ENCODE assay signal across 24 cellular contexts in genomic region chr1:109724933-109725332, GRCh38. TPM values are rescaled to one million over a fixed set of nuclear protein-coding genes. Genes with fewer than 3 reads are reported as not detected.
DNase-seq lines count a peak whose midpoint lies in the region; ATAC-seq, FAIRE-seq and TF ChIP-seq lines count a peak whose summit lies in the region.
"Had no signal": no experiment of that assay in that cellular context is flagged by ENCODE, and none has a peak within 500 bp of the region (broad histone marks: within the 10 kb centered on the region; RNA-seq: fewer than 3 reads in every experiment).

No MANE protein-coding gene starts in this region.

- no peak for TF ChIP-seq CTCF in HepG2 (CRISPR knock-in tag; IDR thresholded peaks at IDR 0.05)
- no peak for TF ChIP-seq CTCF in right lobe of liver (IDR thresholded peaks at IDR 0.05)
- no peak for TF ChIP-seq CTCF in stomach (IDR thresholded peaks at IDR 0.05)

- BruUV-seq in HepG2 (replicated peaks; lab: Mats Ljungman, UMichigan): no TSS peak

- H3K9me3 ChIP-seq in HepG2 (ENCODE audit: low read length) (no peaks in the 10 kb centered on the region), right lobe of liver (no peaks in the 10 kb centered on the region), stomach (no peaks in the 10 kb centered on the region)

- in situ Hi-C loops in HepG2 (cut with HindIII; ENCODE audit: extremely low pct_ligation_motif_present, low pct_unique_long_range_greater_than_20kb): no loop called here

- H3K9ac ChIP-seq in HepG2 (ENCODE audit: insufficient read depth, low read depth, low read length): no peak overlapping the region
- H3K9ac ChIP-seq: BLaER1 had no signal

- H2AFZ ChIP-seq in HepG2 (ENCODE audit: low read length): no peak overlapping the region

- peaks cover 25% of the 10 kb centered on the region for H3K4me1 ChIP-seq in HepG2 (ENCODE audit: insufficient read depth, low read length)
- H3K4me1 ChIP-seq in right lobe of liver: no peaks in the 10 kb centered on the region
- H3K4me1 ChIP-seq in stomach: peaks cover 5 to 27% (median 14%) of the 10 kb centered on the region in 4 donors

- TF ChIP-seq POLR2A in HepG2 (IDR thresholded peaks at IDR 0.05; ENCODE audit: insufficient read depth in 1 of 2, low read depth in 2 of 2, low read length in 2 of 2) (no peak), right lobe of liver (IDR thresholded peaks at IDR 0.05) (no peak), stomach (IDR thresholded peaks at IDR 0.05) (no peak)

- H3K27ac ChIP-seq in HepG2 (ENCODE audit: extremely low read length, insufficient read depth, low read length) (no peak overlapping the region), right lobe of liver (no peak overlapping the region), stomach (peak overlapping the region; percentile 58 to 73 (median 66))
- H3K27ac ChIP-seq: BLaER1, HL-60 had no signal

- no peaks in the 10 kb centered on the region for H3K36me3 ChIP-seq in HepG2 (replicated peaks in 1 of 2; ENCODE audit: control insufficient read depth in 1 of 2, insufficient read depth in 2 of 2, low read length in 2 of 2)
- no peaks in the 10 kb centered on the region for H3K36me3 ChIP-seq in right lobe of liver
- H3K36me3 ChIP-seq in stomach: no peaks in the 10 kb centered on the region
- H3K36me3 ChIP-seq: BLaER1 had no signal

- H4K20me1 ChIP-seq in HepG2 (ENCODE audit: insufficient read depth, low read length): no peaks in the 10 kb centered on the region
- H4K20me1 ChIP-seq: BLaER1 had no signal

- no peak for FAIRE-seq in HepG2 (lab: Jason Lieb, UNC)
- FAIRE-seq: GM12878 had no signal

- H3K4me3 ChIP-seq in HepG2 (replicated peaks in 1 of 3; ENCODE audit: insufficient read depth in 1 of 3, low read depth in 2 of 3, low read length in 3 of 3): no peak overlapping the region
- H3K4me3 ChIP-seq in right lobe of liver: no peak overlapping the region
- H3K4me3 ChIP-seq in stomach: no peak overlapping the region
- H3K4me3 ChIP-seq: BLaER1, GM12878 had no signal

- CTCF ChIA-PET in HepG2 (lab: Yijun Ruan, JAX; ENCODE audit: low intra/inter-chr PET ratio, low total read pairs): no interaction called here

- H3K27me3 ChIP-seq in HepG2 (ENCODE audit: control insufficient read depth in 1 of 2, insufficient read depth in 2 of 2, low read length in 2 of 2) (no peaks in the 10 kb centered on the region; a peak in 1 of 5 replicates), right lobe of liver (no peaks in the 10 kb centered on the region), stomach (no peaks in the 10 kb centered on the region)
- H3K27me3 ChIP-seq: BLaER1 had no signal

- DNase-seq in HepG2 (ENCODE audit: low spot score) (no peak), right lobe of liver (no peak), stomach (no peak), germinal center (ENCODE audit: low spot score) (no peak)
- DNase-seq: 8988T; CD4-positive, CD25-positive, alpha-beta regulatory T cell; CD8-positive, alpha-beta memory T cell; COR-L47; DMS 273 treated with DMSO at 0.1 percent for 48 hours; DMS53; DND-41; EL; GOT3; H7; HFFc6; IMR-90 had no signal

- TF ChIP-seq EP300 in HepG2 (IDR thresholded peaks at IDR 0.05; ENCODE audit: low read depth in 2 of 2, low read length in 2 of 2): no peak
- no peak for TF ChIP-seq EP300 in HepG2 (CRISPR knock-in tag; IDR thresholded peaks at IDR 0.05; ENCODE audit: borderline replicate concordance)
- TF ChIP-seq EP300 in stomach (IDR thresholded peaks at IDR 0.05): no peak

- ATAC-seq in HepG2 (no peak), right lobe of liver (no peak)
- ATAC-seq: GM12878, HCT116 had no signal

- POLR2A ChIA-PET in HepG2 (lab: Yijun Ruan, JAX): no interaction called here

- 67% methylated on average over 5 of the region's 5 CpGs for WGBS in HepG2 (ENCODE audit: low lambda C conversion rate)
- 90% methylated on average over 5 of the region's 5 CpGs for WGBS in right lobe of liver (ENCODE audit: insufficient coverage, low coverage, low lambda C conversion rate, missing lambda C conversion rate)
- 59 to 88% (median 79%) methylated on average over 3 to 5 of the region's 5 CpGs for WGBS in stomach, 5 donors

- no peak for TF ChIP-seq RAD21 in HepG2 (CRISPR knock-in tag; IDR thresholded peaks at IDR 0.05)

- intact Hi-C loops in HepG2 (cut with micrococcal nuclease; ENCODE audit: unreplicated experiment) (no loop called here), right lobe of liver (cut with DNase I) (no loop called here), stomach (cut with DNase I; ENCODE audit: low total_unique reads) (no loop called here)

- no peak overlapping the region for H3K4me2 ChIP-seq in HepG2 (ENCODE audit: low read depth, low read length)
- H3K4me2 ChIP-seq: BLaER1 had no signal

- no peaks in the 10 kb centered on the region for H3K79me2 ChIP-seq in HepG2 (ENCODE audit: insufficient read depth, low read length)

RNA-seq across cellular contexts. Expression of gene GSTM5, which starts 12.9 kb away (rescaled TPM):
- total RNA-seq in HepG2 (2016; rRNA removed; fragmentation: Illumina TruSeq; extraction: Trizol): not detected in 2 replicates
- not detected in 2 replicates for total RNA-seq in HepG2 (2016; cell fraction: cytosol; rRNA removed; fragmentation: Illumina TruSeq; extraction: Trizol; ENCODE audit: low read depth)
- not detected in 2 replicates for total RNA-seq in HepG2 (2016; cell fraction: insoluble cytoplasmic fraction; rRNA removed; fragmentation: Illumina TruSeq; extraction: Trizol)
- total RNA-seq in HepG2 (2016; cell fraction: membrane; rRNA removed; fragmentation: Illumina TruSeq; extraction: Trizol): not detected in 2 replicates
- total RNA-seq in HepG2 (2016; cell fraction: nucleus; rRNA removed; fragmentation: Illumina TruSeq; extraction: Trizol): not detected in 2 replicates
- polyA plus RNA-seq in HepG2 (2011; rRNA removed): not detected in 2 replicates
- not detected in 2 replicates for polyA plus RNA-seq in HepG2 (2011; cell fraction: cytosol; rRNA removed)
- 0.23 TPM in 1 of 2 replicates, not detected in the other for polyA plus RNA-seq in HepG2 (2011; cell fraction: nucleus; rRNA removed)
- not detected in 2 replicates for polyA plus RNA-seq in HepG2 (2012)
- polyA plus RNA-seq in HepG2 (2016; cell fraction: cytosol; fragmentation: Illumina TruSeq; extraction: Trizol; ENCODE audit: low read depth): not detected in 2 replicates
- not detected in 2 replicates for polyA plus RNA-seq in HepG2 (2016; cell fraction: insoluble cytoplasmic fraction; fragmentation: Illumina TruSeq; extraction: Trizol; ENCODE audit: low read depth)
- not detected in 2 replicates for polyA plus RNA-seq in HepG2 (2016; cell fraction: membrane; fragmentation: Illumina TruSeq; extraction: Trizol; ENCODE audit: low read depth)
- not detected in 2 replicates for polyA plus RNA-seq in HepG2 (2016; cell fraction: nucleus; fragmentation: Illumina TruSeq; extraction: Trizol; ENCODE audit: insufficient read depth, low read depth)
- polyA minus RNA-seq in HepG2 (2011; rRNA and poly(A)+ RNA removed; ENCODE audit: low replicate concordance): 0.06 and 0.56 TPM in 2 replicates
- not detected in 2 replicates for polyA minus RNA-seq in HepG2 (2011; cell fraction: cytosol; rRNA and poly(A)+ RNA removed)
- 0.13 TPM in 1 of 2 replicates, not detected in the other for polyA minus RNA-seq in HepG2 (2011; cell fraction: nucleus; rRNA and poly(A)+ RNA removed)
- under 1 TPM in 5 of 6 experiments, not detected in 1; 0.19 to 0.54 (median 0.31) TPM for total RNA-seq in right lobe of liver
- total RNA-seq in stomach: 10 to 100 TPM in 2 of 5 donors, 1 to 10 TPM in 1, not detected in 2; 1.4 to 35.6 (median 18.5) TPM
- polyA plus RNA-seq in stomach: 10 to 100 TPM in 2 of 3 donors, 1 to 10 TPM in 1; 3.6 to 22.0 (median 14.9) TPM
- total RNA-seq: CD4-positive, CD25-positive, alpha-beta regulatory T cell; CD8-positive, alpha-beta memory T cell; H7; HT1080 had no signal
- polyA plus RNA-seq: CD4-positive, CD25-positive, alpha-beta regulatory T cell; CD8-positive, alpha-beta memory T cell had no signal

RNA-seq across cellular contexts. Expression of gene GSTM3, which starts 15.9 kb away (rescaled TPM):
- 127 and 150 TPM in 2 replicates for total RNA-seq in HepG2 (2016; rRNA removed; fragmentation: Illumina TruSeq; extraction: Trizol)
- total RNA-seq in HepG2 (2016; cell fraction: cytosol; rRNA removed; fragmentation: Illumina TruSeq; extraction: Trizol; ENCODE audit: low read depth): 35.2 and 40.3 TPM in 2 replicates
- 127 and 162 TPM in 2 replicates for total RNA-seq in HepG2 (2016; cell fraction: insoluble cytoplasmic fraction; rRNA removed; fragmentation: Illumina TruSeq; extraction: Trizol)
- 35.2 and 39.0 TPM in 2 replicates for total RNA-seq in HepG2 (2016; cell fraction: membrane; rRNA removed; fragmentation: Illumina TruSeq; extraction: Trizol)
- total RNA-seq in HepG2 (2016; cell fraction: nucleus; rRNA removed; fragmentation: Illumina TruSeq; extraction: Trizol): 49.3 and 64.9 TPM in 2 replicates
- polyA plus RNA-seq in HepG2 (2011; rRNA removed): 124 and 142 TPM in 2 replicates
- 105 and 126 TPM in 2 replicates for polyA plus RNA-seq in HepG2 (2011; cell fraction: cytosol; rRNA removed)
- polyA plus RNA-seq in HepG2 (2011; cell fraction: nucleus; rRNA removed): 39.2 and 41.5 TPM in 2 replicates
- polyA plus RNA-seq in HepG2 (2012): 102 and 104 TPM in 2 replicates
- polyA plus RNA-seq in HepG2 (2016; cell fraction: cytosol; fragmentation: Illumina TruSeq; extraction: Trizol; ENCODE audit: low read depth): 37.0 and 38.1 TPM in 2 replicates
- 128 and 138 TPM in 2 replicates for polyA plus RNA-seq in HepG2 (2016; cell fraction: insoluble cytoplasmic fraction; fragmentation: Illumina TruSeq; extraction: Trizol; ENCODE audit: low read depth)
- 28.9 and 29.1 TPM in 2 replicates for polyA plus RNA-seq in HepG2 (2016; cell fraction: membrane; fragmentation: Illumina TruSeq; extraction: Trizol; ENCODE audit: low read depth)
- 66.5 and 79.1 TPM in 2 replicates for polyA plus RNA-seq in HepG2 (2016; cell fraction: nucleus; fragmentation: Illumina TruSeq; extraction: Trizol; ENCODE audit: insufficient read depth, low read depth)
- 34.6 and 95.6 TPM in 2 replicates for polyA minus RNA-seq in HepG2 (2011; rRNA and poly(A)+ RNA removed; ENCODE audit: low replicate concordance)
- polyA minus RNA-seq in HepG2 (2011; cell fraction: cytosol; rRNA and poly(A)+ RNA removed): 31.6 and 39.1 TPM in 2 replicates
- 15.7 and 24.2 TPM in 2 replicates for polyA minus RNA-seq in HepG2 (2011; cell fraction: nucleus; rRNA and poly(A)+ RNA removed)
- 10 to 100 TPM in 3 of 6 experiments, 1 to 10 TPM in 3; 1.2 to 19.2 (median 10.6) TPM for total RNA-seq in right lobe of liver
- total RNA-seq in stomach: 100 to 1,000 TPM in 2 of 5 donors, 10 to 100 TPM in 3; 32.2 to 213 (median 84.6) TPM
- polyA plus RNA-seq in stomach: 100 to 1,000 TPM in 2 of 3 donors, 10 to 100 TPM in 1; 83.8 to 350 (median 194) TPM
- total RNA-seq: GM12878 had no signal
- polyA plus RNA-seq: GM12878 had no signal

RNA-seq across cellular contexts. Expression of gene GSTM1, which starts 37.3 kb away (rescaled TPM):
- not detected in 2 replicates for total RNA-seq in HepG2 (2016; rRNA removed; fragmentation: Illumina TruSeq; extraction: Trizol)
- not detected in 2 replicates for total RNA-seq in HepG2 (2016; cell fraction: cytosol; rRNA removed; fragmentation: Illumina TruSeq; extraction: Trizol; ENCODE audit: low read depth)
- 0.15 TPM in 1 of 2 replicates, not detected in the other for total RNA-seq in HepG2 (2016; cell fraction: insoluble cytoplasmic fraction; rRNA removed; fragmentation: Illumina TruSeq; extraction: Trizol)
- not detected in 2 replicates for total RNA-seq in HepG2 (2016; cell fraction: membrane; rRNA removed; fragmentation: Illumina TruSeq; extraction: Trizol)
- total RNA-seq in HepG2 (2016; cell fraction: nucleus; rRNA removed; fragmentation: Illumina TruSeq; extraction: Trizol): not detected in 2 replicates
- 0.42 and 0.55 TPM in 2 replicates for polyA plus RNA-seq in HepG2 (2011; rRNA removed)
- 0.22 and 0.66 TPM in 2 replicates for polyA plus RNA-seq in HepG2 (2011; cell fraction: cytosol; rRNA removed)
- polyA plus RNA-seq in HepG2 (2011; cell fraction: nucleus; rRNA removed): 0.57 and 0.76 TPM in 2 replicates
- polyA plus RNA-seq in HepG2 (2012): 0.27 TPM in 1 of 2 replicates, not detected in the other
- polyA plus RNA-seq in HepG2 (2016; cell fraction: cytosol; fragmentation: Illumina TruSeq; extraction: Trizol; ENCODE audit: low read depth): not detected in 2 replicates
- 0.21 and 0.40 TPM in 2 replicates for polyA plus RNA-seq in HepG2 (2016; cell fraction: insoluble cytoplasmic fraction; fragmentation: Illumina TruSeq; extraction: Trizol; ENCODE audit: low read depth)
- not detected in 2 replicates for polyA plus RNA-seq in HepG2 (2016; cell fraction: membrane; fragmentation: Illumina TruSeq; extraction: Trizol; ENCODE audit: low read depth)
- polyA plus RNA-seq in HepG2 (2016; cell fraction: nucleus; fragmentation: Illumina TruSeq; extraction: Trizol; ENCODE audit: insufficient read depth, low read depth): not detected in 2 replicates
- 1.6 TPM in 1 of 2 replicates, not detected in the other for polyA minus RNA-seq in HepG2 (2011; rRNA and poly(A)+ RNA removed; ENCODE audit: low replicate concordance)
- not detected in 2 replicates for polyA minus RNA-seq in HepG2 (2011; cell fraction: cytosol; rRNA and poly(A)+ RNA removed)
- polyA minus RNA-seq in HepG2 (2011; cell fraction: nucleus; rRNA and poly(A)+ RNA removed): not detected in 2 replicates
- 100 to 1,000 TPM in 1 of 6 experiments, 10 to 100 TPM in 2, not detected in 3; 32.1 to 248 (median 43.0) TPM for total RNA-seq in right lobe of liver
- total RNA-seq in stomach: 10 to 100 TPM in 1 of 5 donors, 1 to 10 TPM in 2, not detected in 2; 2.6 to 69.4 (median 5.4) TPM
- polyA plus RNA-seq in stomach: 10 to 100 TPM in 2 of 3 donors, under 1 TPM in 1; 0.23 to 99.7 (median 86.4) TPM
- total RNA-seq: CD8-positive, alpha-beta memory T cell; G401; H7; IMR-90 had no signal
- polyA plus RNA-seq: CD8-positive, alpha-beta memory T cell; IMR-90 had no signal

RNA-seq across cellular contexts. Expression of gene EPS8L3, which starts 38.8 kb away (rescaled TPM):
- total RNA-seq in HepG2 (2016; rRNA removed; fragmentation: Illumina TruSeq; extraction: Trizol): 7.6 and 18.2 TPM in 2 replicates
- total RNA-seq in HepG2 (2016; cell fraction: cytosol; rRNA removed; fragmentation: Illumina TruSeq; extraction: Trizol; ENCODE audit: low read depth): 3.1 and 3.5 TPM in 2 replicates
- 6.3 and 18.1 TPM in 2 replicates for total RNA-seq in HepG2 (2016; cell fraction: insoluble cytoplasmic fraction; rRNA removed; fragmentation: Illumina TruSeq; extraction: Trizol)
- 4.6 and 5.1 TPM in 2 replicates for total RNA-seq in HepG2 (2016; cell fraction: membrane; rRNA removed; fragmentation: Illumina TruSeq; extraction: Trizol)
- 21.5 and 27.6 TPM in 2 replicates for total RNA-seq in HepG2 (2016; cell fraction: nucleus; rRNA removed; fragmentation: Illumina TruSeq; extraction: Trizol)
- polyA plus RNA-seq in HepG2 (2011; rRNA removed): 106 and 127 TPM in 2 replicates
- polyA plus RNA-seq in HepG2 (2011; cell fraction: cytosol; rRNA removed): 24.6 and 30.4 TPM in 2 replicates
- 854 and 1,047 TPM in 2 replicates for polyA plus RNA-seq in HepG2 (2011; cell fraction: nucleus; rRNA removed)
- 79.1 and 95.8 TPM in 2 replicates for polyA plus RNA-seq in HepG2 (2012)
- polyA plus RNA-seq in HepG2 (2016; cell fraction: cytosol; fragmentation: Illumina TruSeq; extraction: Trizol; ENCODE audit: low read depth): 3.0 and 3.7 TPM in 2 replicates
- 11.9 and 13.8 TPM in 2 replicates for polyA plus RNA-seq in HepG2 (2016; cell fraction: insoluble cytoplasmic fraction; fragmentation: Illumina TruSeq; extraction: Trizol; ENCODE audit: low read depth)
- polyA plus RNA-seq in HepG2 (2016; cell fraction: membrane; fragmentation: Illumina TruSeq; extraction: Trizol; ENCODE audit: low read depth): 4.6 and 5.0 TPM in 2 replicates
- polyA plus RNA-seq in HepG2 (2016; cell fraction: nucleus; fragmentation: Illumina TruSeq; extraction: Trizol; ENCODE audit: insufficient read depth, low read depth): 139 and 140 TPM in 2 replicates
- 2.2 and 43.5 TPM in 2 replicates for polyA minus RNA-seq in HepG2 (2011; rRNA and poly(A)+ RNA removed; ENCODE audit: low replicate concordance)
- polyA minus RNA-seq in HepG2 (2011; cell fraction: cytosol; rRNA and poly(A)+ RNA removed): 15.7 and 17.0 TPM in 2 replicates
- 107 and 127 TPM in 2 replicates for polyA minus RNA-seq in HepG2 (2011; cell fraction: nucleus; rRNA and poly(A)+ RNA removed)
- total RNA-seq in right lobe of liver: 1 to 10 TPM in 3 of 6 experiments, not detected in 3; 3.2 to 4.7 (median 3.3) TPM
- 100 to 1,000 TPM in 2 of 5 donors, 10 to 100 TPM in 3; 22.3 to 299 (median 85.8) TPM for total RNA-seq in stomach
- polyA plus RNA-seq in stomach: 10 to 100 TPM in 1 of 3 donors, 1 to 10 TPM in 2; 9.5 to 40.9 (median 9.6) TPM
- total RNA-seq: A673; CD4-positive, CD25-positive, alpha-beta regulatory T cell; CD8-positive, alpha-beta memory T cell; G401; GM12878; H7; HFFc6; HT1080; IMR-90 had no signal
- polyA plus RNA-seq: AG04450; CD4-positive, CD25-positive, alpha-beta regulatory T cell; CD8-positive, alpha-beta memory T cell; GM12878; IMR-90 had no signal

RNA-seq across cellular contexts. Expression of gene GSTM2, which starts 57.1 kb away (rescaled TPM):
- total RNA-seq in HepG2 (2016; rRNA removed; fragmentation: Illumina TruSeq; extraction: Trizol) (6.5 and 7.0 TPM in 2 replicates), right lobe of liver (10 to 100 TPM in 4 of 6 experiments, 1 to 10 TPM in 2; 4.4 to 16.0 (median 12.7) TPM), stomach (100 to 1,000 TPM in 3 of 5 donors, 10 to 100 TPM in 2; 22.3 to 219 (median 126) TPM)
- 1.9 and 2.5 TPM in 2 replicates for total RNA-seq in HepG2 (2016; cell fraction: cytosol; rRNA removed; fragmentation: Illumina TruSeq; extraction: Trizol; ENCODE audit: low read depth)
- total RNA-seq in HepG2 (2016; cell fraction: insoluble cytoplasmic fraction; rRNA removed; fragmentation: Illumina TruSeq; extraction: Trizol): 8.1 and 8.3 TPM in 2 replicates
- total RNA-seq in HepG2 (2016; cell fraction: membrane; rRNA removed; fragmentation: Illumina TruSeq; extraction: Trizol): 2.0 and 2.7 TPM in 2 replicates
- 8.1 and 8.5 TPM in 2 replicates for total RNA-seq in HepG2 (2016; cell fraction: nucleus; rRNA removed; fragmentation: Illumina TruSeq; extraction: Trizol)
- polyA plus RNA-seq in HepG2 (2011; rRNA removed) (15.0 and 17.0 TPM in 2 replicates), stomach (100 to 1,000 TPM; 102 to 149 (median 122) TPM)
- 5.9 and 7.2 TPM in 2 replicates for polyA plus RNA-seq in HepG2 (2011; cell fraction: cytosol; rRNA removed)
- 102 and 131 TPM in 2 replicates for polyA plus RNA-seq in HepG2 (2011; cell fraction: nucleus; rRNA removed)
- polyA plus RNA-seq in HepG2 (2012): 19.7 and 21.3 TPM in 2 replicates
- 4.7 and 5.2 TPM in 2 replicates for polyA plus RNA-seq in HepG2 (2016; cell fraction: cytosol; fragmentation: Illumina TruSeq; extraction: Trizol; ENCODE audit: low read depth)
- polyA plus RNA-seq in HepG2 (2016; cell fraction: insoluble cytoplasmic fraction; fragmentation: Illumina TruSeq; extraction: Trizol; ENCODE audit: low read depth): 15.3 and 17.0 TPM in 2 replicates
- 3.5 and 4.5 TPM in 2 replicates for polyA plus RNA-seq in HepG2 (2016; cell fraction: membrane; fragmentation: Illumina TruSeq; extraction: Trizol; ENCODE audit: low read depth)
- 30.8 and 32.2 TPM in 2 replicates for polyA plus RNA-seq in HepG2 (2016; cell fraction: nucleus; fragmentation: Illumina TruSeq; extraction: Trizol; ENCODE audit: insufficient read depth, low read depth)
- 0.26 and 6.7 TPM in 2 replicates for polyA minus RNA-seq in HepG2 (2011; rRNA and poly(A)+ RNA removed; ENCODE audit: low replicate concordance)
- polyA minus RNA-seq in HepG2 (2011; cell fraction: cytosol; rRNA and poly(A)+ RNA removed): 1.7 and 2.7 TPM in 2 replicates
- 12.9 TPM in 2 replicates for polyA minus RNA-seq in HepG2 (2011; cell fraction: nucleus; rRNA and poly(A)+ RNA removed)

Comparison
In these comparisons a context has a peak if more than half of its experiments do, and no peak if none do; other contexts are left out.
1. H3K27ac ChIP-seq: peak in stomach (5 of 5); none in HepG2 (single experiment) and right lobe of liver (0 of 3).